In the genomic region with DNA sequence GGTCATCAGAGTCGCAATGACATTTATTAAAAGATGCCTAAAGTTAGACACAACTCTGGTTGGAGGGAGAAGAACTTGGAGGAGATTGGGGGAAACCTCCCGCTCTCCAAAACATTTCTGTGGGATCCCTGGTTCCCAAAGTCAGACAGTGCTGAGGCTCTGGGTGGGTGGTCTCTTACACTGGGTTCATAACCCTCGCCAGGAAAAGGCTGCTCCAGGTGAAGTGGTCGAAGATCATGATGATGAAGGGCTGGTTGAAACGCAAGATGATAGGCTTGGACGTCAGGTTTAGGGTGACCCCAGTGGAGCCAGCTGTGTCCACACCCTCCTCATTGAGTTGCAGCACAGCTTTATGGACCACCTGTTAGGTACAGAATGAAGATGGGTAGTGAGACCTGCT, we compare ENCODE assay signal across 34 cellular contexts. TPM values are rescaled to one million over a fixed set of nuclear protein-coding genes. Genes with fewer than 3 reads are reported as not detected.
"Had no signal": no experiment of that assay in that cellular context is flagged by ENCODE, and none has a peak within 500 bp of the region (broad histone marks: within the 10 kb centered on the region; RNA-seq: fewer than 3 reads in every experiment).

No MANE protein-coding gene starts in this region.

- H3K4me3 Mint-ChIP-seq: activated CD4-positive, alpha-beta T cell treated with anti-CD3 and anti-CD28 coated beads for 36 hours; activated CD8-positive, alpha-beta T cell treated with anti-CD3 and anti-CD28 coated beads for 36 hours; activated naive CD4-positive, alpha-beta T cell treated with anti-CD3 and anti-CD28 coated beads, Interleukin-2, amount 10 ng/mL, durations not matched to agents 7 days and 5 days; activated naive CD8-positive, alpha-beta T cell treated with anti-CD3 and anti-CD28 coated beads, Interleukin-2, amount 10 ng/mL, durations not matched to agents 7 days and 5 days; activated T-cell treated with anti-CD3 and anti-CD28 coated beads, Interleukin-2, amount 50 U/mL, for 4 hours; activated T-helper 17 cell treated with anti-CD3 and anti-CD28 coated beads, Interleukin-2, amount 50 U/mL, for 72 hours; brain; dendritic cell treated with granulocyte-macrophage colony-stimulating factor and Interleukin-4, amounts not matched to agents 40 ng/mL and 50 ng/mL, for 4 days; effector memory CD8-positive, alpha-beta T cell; T-helper 17 cell; T-helper 2 cell treated with Interferon-gamma antibody and Interleukin-4, amounts not matched to agents 5 μg/mL and 100 μg/mL, for 36 hours had no signal

- H3K4me3 ChIP-seq: ascending aorta, breast epithelium, cardiac muscle cell, coronary artery, dorsolateral prefrontal cortex, esophagus squamous epithelium, gastroesophageal sphincter had no signal

- H3K4me1 ChIP-seq: ascending aorta, breast epithelium, esophagus squamous epithelium, gastroesophageal sphincter had no signal

- DNase-seq: activated CD4-positive, alpha-beta T cell treated with anti-CD3 and anti-CD28 coated beads for 36 hours; activated CD4-positive, alpha-beta T cell treated with anti-CD3 and anti-CD28 coated beads, Interleukin-2, amount 50 U/mL, for 1 hour; activated CD4-positive, alpha-beta T cell treated with anti-CD3 and anti-CD28 coated beads, Interleukin-2, amount 50 U/mL, for 48 hours; activated CD4-positive, CD25-positive, alpha-beta regulatory T cell; activated CD4-positive, CD25-positive, alpha-beta regulatory T cell treated with anti-CD3 and anti-CD28 coated beads, Interleukin-2, amount 50 U/mL, for 72 hours; activated CD8-positive, alpha-beta memory T cell treated with anti-CD3 and anti-CD28 coated beads for 24 hours; activated CD8-positive, alpha-beta T cell treated with anti-CD3 and anti-CD28 coated beads for 36 hours; activated effector memory CD4-positive, alpha-beta T cell treated with Interleukin-2 at 50 U/mL for 16 hours; activated naive CD4-positive, alpha-beta T cell treated with anti-CD3 and anti-CD28 coated beads, Interleukin-2, amount 10 ng/mL, durations not matched to agents 7 days and 5 days; activated naive CD8-positive, alpha-beta T cell treated with anti-CD3 and anti-CD28 coated beads, Interleukin-2, amount 10 ng/mL, durations not matched to agents 7 days and 5 days; activated T-cell treated with anti-CD3 and anti-CD28 coated beads, Interleukin-2, amount 50 U/mL, for 4 hours; central memory CD4-positive, alpha-beta T cell; cerebellar nuclear complex; dorsolateral prefrontal cortex; effector CD4-positive, alpha-beta T cell; effector memory CD8-positive, alpha-beta T cell; erythroblast; esophagus squamous epithelium; foreskin melanocyte; T-helper 1 cell; T-helper 17 cell had no signal

- H3K27ac Mint-ChIP-seq: activated CD4-positive, alpha-beta T cell treated with anti-CD3 and anti-CD28 coated beads for 36 hours; activated CD8-positive, alpha-beta T cell treated with anti-CD3 and anti-CD28 coated beads for 36 hours; activated naive CD4-positive, alpha-beta T cell treated with anti-CD3 and anti-CD28 coated beads, Interleukin-2, amount 10 ng/mL, durations not matched to agents 7 days and 5 days; activated naive CD4-positive, alpha-beta T cell treated with anti-CD3 and anti-CD28 coated beads, Interleukin-2, amount 50 U/mL, for 72 hours; activated naive CD8-positive, alpha-beta T cell treated with anti-CD3 and anti-CD28 coated beads, Interleukin-2, amount 10 ng/mL, durations not matched to agents 7 days and 5 days; activated T-helper 17 cell treated with anti-CD3 and anti-CD28 coated beads, Interleukin-2, amount 50 U/mL, for 72 hours; brain; dendritic cell treated with granulocyte-macrophage colony-stimulating factor and Interleukin-4, amounts not matched to agents 40 ng/mL and 50 ng/mL, for 4 days; effector memory CD8-positive, alpha-beta T cell; T-helper 17 cell; T-helper 2 cell treated with Interferon-gamma antibody and Interleukin-4, amounts not matched to agents 5 μg/mL and 100 μg/mL, for 36 hours had no signal

- H3K4me1 Mint-ChIP-seq: activated CD4-positive, alpha-beta T cell treated with anti-CD3 and anti-CD28 coated beads for 36 hours; activated naive CD4-positive, alpha-beta T cell treated with anti-CD3 and anti-CD28 coated beads, Interleukin-2, amount 10 ng/mL, durations not matched to agents 7 days and 5 days; activated naive CD8-positive, alpha-beta T cell treated with anti-CD3 and anti-CD28 coated beads, Interleukin-2, amount 10 ng/mL, durations not matched to agents 7 days and 5 days; activated T-helper 17 cell treated with anti-CD3 and anti-CD28 coated beads, Interleukin-2, amount 50 U/mL, for 72 hours; brain; T-helper 17 cell had no signal

- H3K36me3 Mint-ChIP-seq: activated naive CD4-positive, alpha-beta T cell treated with anti-CD3 and anti-CD28 coated beads, Interleukin-2, amount 10 ng/mL, durations not matched to agents 7 days and 5 days; activated naive CD4-positive, alpha-beta T cell treated with anti-CD3 and anti-CD28 coated beads, Interleukin-2, amount 50 U/mL, for 72 hours; activated naive CD8-positive, alpha-beta T cell treated with anti-CD3 and anti-CD28 coated beads, Interleukin-2, amount 10 ng/mL, durations not matched to agents 7 days and 5 days; brain had no signal

- H3K27ac ChIP-seq: ascending aorta, breast epithelium, cardiac muscle cell, coronary artery, dorsolateral prefrontal cortex, esophagus squamous epithelium, gastroesophageal sphincter had no signal

- H3K27me3 ChIP-seq: ascending aorta, breast epithelium, cardiac muscle cell had no signal

- H3K9me3 ChIP-seq: ascending aorta had no signal

- H3K36me3 ChIP-seq: ascending aorta, breast epithelium, cardiac muscle cell, esophagus squamous epithelium, gastroesophageal sphincter had no signal

- ATAC-seq: activated CD4-positive, alpha-beta T cell treated with anti-CD3 and anti-CD28 coated beads for 36 hours; activated CD8-positive, alpha-beta T cell treated with anti-CD3 and anti-CD28 coated beads for 36 hours; activated naive CD4-positive, alpha-beta T cell treated with anti-CD3 and anti-CD28 coated beads, Interleukin-2, amount 50 U/mL, for 72 hours; activated T-cell treated with anti-CD3 and anti-CD28 coated beads, Interleukin-2, amount 50 U/mL, for 4 hours; activated T-helper 17 cell treated with anti-CD3 and anti-CD28 coated beads, Interleukin-2, amount 50 U/mL, for 72 hours; effector memory CD8-positive, alpha-beta T cell; gastroesophageal sphincter; T-helper 17 cell had no signal

- H3K27me3 Mint-ChIP-seq: activated naive CD8-positive, alpha-beta T cell treated with anti-CD3 and anti-CD28 coated beads, Interleukin-2, amount 10 ng/mL, durations not matched to agents 7 days and 5 days; dendritic cell treated with granulocyte-macrophage colony-stimulating factor and Interleukin-4, amounts not matched to agents 40 ng/mL and 50 ng/mL, for 4 days; T-helper 17 cell had no signal

RNA-seq across cellular contexts. Expression of a gene that starts 11.2 kb away (rescaled TPM):
- total RNA-seq: activated CD4-positive, alpha-beta T cell treated with anti-CD3 and anti-CD28 coated beads for 36 hours; activated CD8-positive, alpha-beta T cell treated with anti-CD3 and anti-CD28 coated beads for 36 hours; activated naive CD4-positive, alpha-beta T cell treated with anti-CD3 and anti-CD28 coated beads, Interleukin-2, amount 50 U/mL, for 72 hours; activated naive CD8-positive, alpha-beta T cell treated with anti-CD3 and anti-CD28 coated beads, Interleukin-2, amount 10 ng/mL, durations not matched to agents 7 days and 5 days; activated T-cell treated with anti-CD3 and anti-CD28 coated beads, Interleukin-2, amount 50 U/mL, for 4 hours; activated T-helper 17 cell treated with anti-CD3 and anti-CD28 coated beads, Interleukin-2, amount 50 U/mL, for 72 hours; ascending aorta; breast epithelium; cardiac muscle cell; esophagus squamous epithelium; fibroblast of lung; fibroblast of villous mesenchyme; gastroesophageal sphincter; glomerular endothelial cell; T-helper 17 cell had no signal

RNA-seq across cellular contexts. Expression of a gene that starts 18.9 kb away (rescaled TPM):
- total RNA-seq: activated CD4-positive, alpha-beta T cell treated with anti-CD3 and anti-CD28 coated beads for 36 hours; activated CD8-positive, alpha-beta T cell treated with anti-CD3 and anti-CD28 coated beads for 36 hours; activated naive CD4-positive, alpha-beta T cell treated with anti-CD3 and anti-CD28 coated beads, Interleukin-2, amount 50 U/mL, for 72 hours; activated naive CD8-positive, alpha-beta T cell treated with anti-CD3 and anti-CD28 coated beads, Interleukin-2, amount 10 ng/mL, durations not matched to agents 7 days and 5 days; activated T-cell treated with anti-CD3 and anti-CD28 coated beads, Interleukin-2, amount 50 U/mL, for 4 hours; ascending aorta; cardiac muscle cell; dorsolateral prefrontal cortex; esophagus squamous epithelium; fibroblast of lung; fibroblast of villous mesenchyme; gastroesophageal sphincter; glomerular endothelial cell; T-helper 17 cell had no signal
